Comparison of ENCODE assay signal across 16 cellular contexts in the genomic region with DNA sequence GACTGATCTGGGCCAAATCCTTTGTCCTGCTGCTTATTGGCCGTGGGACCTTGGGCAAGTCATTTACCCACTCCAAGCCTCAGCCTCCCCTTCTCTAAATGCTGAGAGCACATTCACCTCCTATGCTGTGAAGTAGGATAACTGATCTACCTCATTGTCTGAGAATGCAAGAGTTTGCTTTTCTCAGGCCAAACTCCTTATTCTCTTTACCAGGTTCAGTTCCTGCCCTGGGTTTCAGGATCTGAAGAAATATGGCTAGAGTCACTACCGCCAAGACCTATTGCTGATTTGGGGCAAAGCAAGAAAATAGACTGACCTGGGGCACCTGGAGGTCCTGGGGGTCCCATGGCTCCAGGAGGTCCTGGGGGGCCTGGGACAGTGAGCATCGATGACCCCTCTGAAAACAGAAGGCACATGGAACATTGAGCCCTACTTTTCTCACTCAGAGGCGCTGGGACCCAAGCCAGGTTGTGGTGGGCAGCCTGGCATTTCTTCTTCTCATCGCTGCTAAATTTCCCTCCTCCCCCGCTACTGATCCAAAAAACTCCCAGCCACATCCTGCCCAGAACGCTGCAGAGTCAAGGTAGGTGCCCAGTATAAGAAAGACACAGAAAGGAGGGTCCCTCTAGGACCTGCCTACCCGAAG. TPM values are rescaled to one million over a fixed set of nuclear protein-coding genes. Genes with fewer than 3 reads are reported as not detected.
"Had no signal": no experiment of that assay in that cellular context is flagged by ENCODE, and none has a peak within 500 bp of the region (broad histone marks: within the 10 kb centered on the region; RNA-seq: fewer than 3 reads in every experiment).

No MANE protein-coding gene starts in this region.

- H3K36me3 ChIP-seq: cardiac muscle cell, gastroesophageal sphincter, left lung, pancreas, sigmoid colon, spleen, thoracic aorta had no signal

- H3K27me3 ChIP-seq: cardiac muscle cell, dorsolateral prefrontal cortex, gastroesophageal sphincter, left lung, pancreas, sigmoid colon, spleen had no signal

- DNase-seq: anterior cingulate cortex; dorsolateral prefrontal cortex; left lung; naive thymus-derived CD8-positive, alpha-beta T cell; pancreas; sigmoid colon; spleen; T-cell; T1000 had no signal

- FAIRE-seq: endometrium, keratinocyte, pancreas had no signal

- H3K27ac ChIP-seq: cardiac muscle cell, dorsolateral prefrontal cortex, gastroesophageal sphincter, left lung, pancreas, sigmoid colon, spleen, thoracic aorta had no signal

- H3K27me3 Mint-ChIP-seq: T-cell had no signal

- H3K36me3 Mint-ChIP-seq: memory B cell; naive thymus-derived CD8-positive, alpha-beta T cell; T-cell had no signal

- ATAC-seq: activated CD4-positive, CD25-positive, alpha-beta regulatory T cell treated with anti-CD3 and anti-CD28 coated beads, Interleukin-2, amount 50 U/mL, for 24 hours; gastroesophageal sphincter; left lung; naive thymus-derived CD8-positive, alpha-beta T cell; pancreas; T-cell had no signal

- H3K4me3 Mint-ChIP-seq: memory B cell, T-cell had no signal

- H3K4me3 ChIP-seq: cardiac muscle cell, dorsolateral prefrontal cortex, gastroesophageal sphincter, left lung, pancreas, sigmoid colon, spleen, thoracic aorta had no signal

- H3K9me3 ChIP-seq: gastroesophageal sphincter, left lung, pancreas, sigmoid colon, spleen, thoracic aorta had no signal

- H3K9me3 Mint-ChIP-seq: memory B cell; naive thymus-derived CD8-positive, alpha-beta T cell; T-cell had no signal

- H3K27ac Mint-ChIP-seq: memory B cell, T-cell had no signal

- H3K4me1 Mint-ChIP-seq: memory B cell; naive thymus-derived CD8-positive, alpha-beta T cell; T-cell had no signal

- H3K4me1 ChIP-seq: gastroesophageal sphincter, left lung, pancreas, sigmoid colon, spleen had no signal

RNA-seq across cellular contexts. Expression of a gene that starts 42.4 kb away (rescaled TPM):
- total RNA-seq: cardiac muscle cell; naive thymus-derived CD8-positive, alpha-beta T cell; sigmoid colon had no signal
- polyA plus RNA-seq: naive thymus-derived CD8-positive, alpha-beta T cell had no signal
